12 cellular contexts compared by ENCODE assay signal in the genomic region with DNA sequence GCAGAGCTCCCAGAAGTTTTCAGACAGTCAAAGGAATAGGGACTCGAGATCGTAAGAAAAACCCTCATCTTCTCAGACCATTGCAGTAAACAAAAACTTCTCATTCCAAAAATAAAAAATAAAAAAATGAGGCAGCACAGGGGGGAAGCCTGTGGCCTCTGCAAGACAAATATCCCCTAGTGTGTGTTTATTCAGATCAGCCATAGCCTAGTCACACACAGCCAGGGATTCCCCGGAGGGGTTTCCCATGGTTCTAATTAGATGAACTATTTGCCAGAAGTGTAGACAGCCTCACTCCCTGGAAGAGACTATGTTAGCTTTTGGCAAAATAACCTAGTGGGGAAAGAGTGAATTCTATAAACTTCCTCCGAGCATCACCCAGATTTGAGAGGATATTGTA.
A peak's percentile ranks its signal among the peaks of the same experiment; 100 is the strongest.
DNase-seq lines count a peak whose midpoint lies in the region; ATAC-seq and TF ChIP-seq lines count a peak whose summit lies in the region.
"Had no signal": no experiment of that assay in that cellular context is flagged by ENCODE, and none has a peak within 500 bp of the region (broad histone marks: within the 10 kb centered on the region; RNA-seq: fewer than 3 reads in every experiment).

No MANE protein-coding gene starts in this region.

- CTCF ChIA-PET in WTC11 (lab: Charles Lee): interaction anchor here (0.5 kb wide), 1 partner anchor 194 kb away, joined by 3 read pairs; no protein-coding TSS in a partner anchor

- no peak for TF ChIP-seq CTCF in WTC11 (IDR thresholded peaks at IDR 0.05)

- ATAC-seq in GM18499 (IDR thresholded peaks at IDR 0.05; ENCODE audit: insufficient read depth, unreplicated experiment) (peak; percentile 37), GM19025 (IDR thresholded peaks at IDR 0.05; ENCODE audit: low read depth, unreplicated experiment) (peak; percentile 68), HG02973 (IDR thresholded peaks at IDR 0.05; ENCODE audit: unreplicated experiment) (peak; percentile 56), WTC11 (peak; percentile 71)
- ATAC-seq: gastroesophageal sphincter had no signal

- POLR2A ChIA-PET in WTC11 (lab: Charles Lee): no interaction called here

- H3K27ac Mint-ChIP-seq in WTC11: no peak overlapping the region

- H3K36me3 Mint-ChIP-seq in WTC11: no peaks in the 10 kb centered on the region

- peaks cover 33% of the 10 kb centered on the region for H3K4me1 Mint-ChIP-seq in WTC11

- H3K4me3 Mint-ChIP-seq in WTC11: no peak overlapping the region

- no peaks in the 10 kb centered on the region; the same call in 1 of the 2 replicates for H3K27me3 Mint-ChIP-seq in WTC11 (ENCODE audit: low read depth)

- no peak for DNase-seq in WTC11 (ENCODE audit: low spot score)
- DNase-seq in cortex of kidney (lab: John Stamatoyannopoulos, UW): no peak
- DNase-seq in effector CD8-positive, alpha-beta T cell (lab: John Stamatoyannopoulos, UW): no peak
- no peak for DNase-seq in DMS 273 treated with DMSO at 0.1 percent for 48 hours (lab: John Stamatoyannopoulos, UW)
- DNase-seq: activated effector memory CD4-positive, alpha-beta T cell treated with anti-CD3 and anti-CD28 coated beads, Interleukin-2, amount 50 U/mL, for 16 hours; left lung; MV-4-11; uterus had no signal

- H3K9me3 Mint-ChIP-seq in WTC11: peaks cover 12% of the 10 kb centered on the region

TF ChIP-seq in WTC11, 78 proteins besides CTCF, POLR2A, EP300 and RAD21:
- TF ChIP-seq, protein P1, sequence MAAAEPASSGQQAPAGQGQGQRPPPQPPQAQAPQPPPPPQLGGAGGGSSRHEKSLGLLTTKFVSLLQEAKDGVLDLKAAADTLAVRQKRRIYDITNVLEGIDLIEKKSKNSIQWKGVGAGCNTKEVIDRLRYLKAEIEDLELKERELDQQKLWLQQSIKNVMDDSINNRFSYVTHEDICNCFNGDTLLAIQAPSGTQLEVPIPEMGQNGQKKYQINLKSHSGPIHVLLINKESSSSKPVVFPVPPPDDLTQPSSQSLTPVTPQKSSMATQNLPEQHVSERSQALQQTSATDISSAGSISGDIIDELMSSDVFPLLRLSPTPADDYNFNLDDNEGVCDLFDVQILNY (CRISPR knock-in tag; IDR thresholded peaks at IDR 0.05): no peak
- TF ChIP-seq NR3C1 (CRISPR knock-in tag; conservative IDR thresholded peaks at IDR 0.05; ENCODE audit: low read depth) (no peak), KAT7 (CRISPR knock-in tag; IDR thresholded peaks at IDR 0.05; ENCODE audit: borderline replicate concordance) (no peak), ZBTB43 (CRISPR knock-in tag; IDR thresholded peaks at IDR 0.05) (no peak), HMGA2 (CRISPR knock-in tag; IDR thresholded peaks at IDR 0.05) (no peak)
- TF ChIP-seq, protein P2, sequence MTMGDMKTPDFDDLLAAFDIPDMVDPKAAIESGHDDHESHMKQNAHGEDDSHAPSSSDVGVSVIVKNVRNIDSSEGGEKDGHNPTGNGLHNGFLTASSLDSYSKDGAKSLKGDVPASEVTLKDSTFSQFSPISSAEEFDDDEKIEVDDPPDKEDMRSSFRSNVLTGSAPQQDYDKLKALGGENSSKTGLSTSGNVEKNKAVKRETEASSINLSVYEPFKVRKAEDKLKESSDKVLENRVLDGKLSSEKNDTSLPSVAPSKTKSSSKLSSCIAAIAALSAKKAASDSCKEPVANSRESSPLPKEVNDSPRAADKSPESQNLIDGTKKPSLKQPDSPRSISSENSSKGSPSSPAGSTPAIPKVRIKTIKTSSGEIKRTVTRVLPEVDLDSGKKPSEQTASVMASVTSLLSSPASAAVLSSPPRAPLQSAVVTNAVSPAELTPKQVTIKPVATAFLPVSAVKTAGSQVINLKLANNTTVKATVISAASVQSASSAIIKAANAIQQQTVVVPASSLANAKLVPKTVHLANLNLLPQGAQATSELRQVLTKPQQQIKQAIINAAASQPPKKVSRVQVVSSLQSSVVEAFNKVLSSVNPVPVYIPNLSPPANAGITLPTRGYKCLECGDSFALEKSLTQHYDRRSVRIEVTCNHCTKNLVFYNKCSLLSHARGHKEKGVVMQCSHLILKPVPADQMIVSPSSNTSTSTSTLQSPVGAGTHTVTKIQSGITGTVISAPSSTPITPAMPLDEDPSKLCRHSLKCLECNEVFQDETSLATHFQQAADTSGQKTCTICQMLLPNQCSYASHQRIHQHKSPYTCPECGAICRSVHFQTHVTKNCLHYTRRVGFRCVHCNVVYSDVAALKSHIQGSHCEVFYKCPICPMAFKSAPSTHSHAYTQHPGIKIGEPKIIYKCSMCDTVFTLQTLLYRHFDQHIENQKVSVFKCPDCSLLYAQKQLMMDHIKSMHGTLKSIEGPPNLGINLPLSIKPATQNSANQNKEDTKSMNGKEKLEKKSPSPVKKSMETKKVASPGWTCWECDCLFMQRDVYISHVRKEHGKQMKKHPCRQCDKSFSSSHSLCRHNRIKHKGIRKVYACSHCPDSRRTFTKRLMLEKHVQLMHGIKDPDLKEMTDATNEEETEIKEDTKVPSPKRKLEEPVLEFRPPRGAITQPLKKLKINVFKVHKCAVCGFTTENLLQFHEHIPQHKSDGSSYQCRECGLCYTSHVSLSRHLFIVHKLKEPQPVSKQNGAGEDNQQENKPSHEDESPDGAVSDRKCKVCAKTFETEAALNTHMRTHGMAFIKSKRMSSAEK (CRISPR knock-in tag; IDR thresholded peaks at IDR 0.05; ENCODE audit: borderline replicate concordance): no peak
